ENCODE assay signal across 2 cellular contexts in genomic region chr6:166647896-166648295, GRCh38.
TF ChIP-seq lines count a peak whose summit lies in the region.

No MANE protein-coding gene starts in this region.

TF ChIP-seq in GM12878, 131 proteins besides CTCF, POLR2A, EP300 and RAD21:
- TF ChIP-seq BCL3 (IDR thresholded peaks at IDR 0.05; ENCODE audit: borderline replicate concordance, insufficient read depth, low read depth, low read length, poor library complexity, severe bottlenecking), result peak; percentile 93
- TF ChIP-seq E2F8 (IDR thresholded peaks at IDR 0.05; ENCODE audit: low read depth, partially characterized antibody), result no peak
- peak; percentile 17; the same call in 1 of the 2 replicates for TF ChIP-seq NFIC (IDR thresholded peaks at IDR 0.05; ENCODE audit: low read depth, low read length)

TF ChIP-seq in HepG2, 621 proteins besides CTCF, POLR2A, EP300 and RAD21 (continues in another document):
- TF ChIP-seq TOPORS (CRISPR knock-in tag; IDR thresholded peaks at IDR 0.05) (no peak), ZKSCAN5 (CRISPR knock-in tag; IDR thresholded peaks at IDR 0.05) (no peak), ZSCAN31 (CRISPR knock-in tag; IDR thresholded peaks at IDR 0.05; ENCODE audit: low read depth) (no peak), ZNF674 (CRISPR knock-in tag; IDR thresholded peaks at IDR 0.05; ENCODE audit: low read depth) (no peak), NR2C2 (CRISPR knock-in tag; IDR thresholded peaks at IDR 0.05; ENCODE audit: borderline replicate concordance) (no peak), ZNF724P (CRISPR knock-in tag; IDR thresholded peaks at IDR 0.05; ENCODE audit: borderline replicate concordance) (no peak), MIER3 (CRISPR knock-in tag; IDR thresholded peaks at IDR 0.05; ENCODE audit: borderline replicate concordance) (no peak), SPEN (CRISPR knock-in tag; IDR thresholded peaks at IDR 0.05; ENCODE audit: low read depth) (no peak), ZBTB46 (CRISPR knock-in tag; IDR thresholded peaks at IDR 0.05; ENCODE audit: borderline replicate concordance) (no peak), SOX6 (IDR thresholded peaks at IDR 0.05) (peak; percentile 25; the same call in 1 of the 2 replicates), SOX6 (CRISPR knock-in tag; IDR thresholded peaks at IDR 0.05) (no peak), CENPT (CRISPR knock-in tag; IDR thresholded peaks at IDR 0.05; ENCODE audit: low read depth) (0 out of 2 replicates have a peak, but pooled peaks have one; percentile 48), ZNF12 (CRISPR knock-in tag; IDR thresholded peaks at IDR 0.05) (no peak), ZNF747 (CRISPR knock-in tag; IDR thresholded peaks at IDR 0.05; ENCODE audit: borderline replicate concordance) (no peak), FOXP1 (IDR thresholded peaks at IDR 0.05) (peak; percentile 71), FOXP1 (CRISPR knock-in tag; IDR thresholded peaks at IDR 0.05) (no peak), UBTF (CRISPR knock-in tag; IDR thresholded peaks at IDR 0.05) (no peak), RBM22 (optimal IDR thresholded peaks at IDR 0.05; ENCODE audit: low read length) (no peak), SP1 (IDR thresholded peaks at IDR 0.05) (0 out of 2 replicates have a peak, but pooled peaks have one; percentile 26), SP1 (CRISPR knock-in tag; IDR thresholded peaks at IDR 0.05) (no peak), ZFP62 (CRISPR knock-in tag; IDR thresholded peaks at IDR 0.05) (no peak), YY1 (IDR thresholded peaks at IDR 0.05; ENCODE audit: insufficient read depth, insufficient replicate concordance, low read depth, low read length) (no peak), ZFP90 (CRISPR knock-in tag; IDR thresholded peaks at IDR 0.05; ENCODE audit: borderline replicate concordance) (no peak), RXRA (CRISPR knock-in tag; IDR thresholded peaks at IDR 0.05) (no peak), CERS6 (CRISPR knock-in tag; IDR thresholded peaks at IDR 0.05) (no peak), IRF9 (CRISPR knock-in tag; IDR thresholded peaks at IDR 0.05; ENCODE audit: borderline replicate concordance) (0 out of 2 replicates have a peak, but pooled peaks have one; percentile 31), TCF7 (IDR thresholded peaks at IDR 0.05; ENCODE audit: low read depth) (no peak), ZNF589 (CRISPR knock-in tag; conservative IDR thresholded peaks at IDR 0.05) (0 out of 2 replicates have a peak, but pooled peaks have one; percentile 34), ZNF235 (CRISPR knock-in tag; IDR thresholded peaks at IDR 0.05; ENCODE audit: borderline replicate concordance) (no peak), EZH2 (conservative IDR thresholded peaks at IDR 0.05; ENCODE audit: low read depth, low read length) (no peak), ZNF207 (IDR thresholded peaks at IDR 0.05; ENCODE audit: borderline replicate concordance) (peak; percentile 65; the same call in 1 of the 2 replicates), HMGXB4 (CRISPR knock-in tag; IDR thresholded peaks at IDR 0.05; ENCODE audit: borderline replicate concordance in 1 of 2, low read depth in 1 of 2) (no peak), ZUFSP (CRISPR knock-in tag; IDR thresholded peaks at IDR 0.05; ENCODE audit: borderline replicate concordance) (no peak), SOX13 (IDR thresholded peaks at IDR 0.05) (no peak), SOX13 (CRISPR knock-in tag; conservative IDR thresholded peaks at IDR 0.05 in 1 of 2, IDR thresholded peaks at IDR 0.05 in 1 of 2) (no peak), RAD51 (IDR thresholded peaks at IDR 0.05; ENCODE audit: borderline replicate concordance) (0 out of 2 replicates have a peak, but pooled peaks have one; percentile 15), SMC3 (IDR thresholded peaks at IDR 0.05; ENCODE audit: low read length) (no peak), PITX1 (CRISPR knock-in tag; IDR thresholded peaks at IDR 0.05) (no peak), LCORL (IDR thresholded peaks at IDR 0.05) (peak; percentile 20; the same call in 1 of the 2 replicates), LCORL (CRISPR knock-in tag; IDR thresholded peaks at IDR 0.05) (no peak), ZNF644 (CRISPR knock-in tag; IDR thresholded peaks at IDR 0.05; ENCODE audit: low read depth) (no peak), HNRNPLL (IDR thresholded peaks at IDR 0.05; ENCODE audit: low read depth, low read length, poor library complexity, severe bottlenecking) (no peak), HMG20B (CRISPR knock-in tag; conservative IDR thresholded peaks at IDR 0.05) (no peak), MAFK (conservative IDR thresholded peaks at IDR 0.05 in 1 of 2, IDR thresholded peaks at IDR 0.05 in 1 of 2; ENCODE audit: low read length in 2 of 2) (no peak), TFDP2 (CRISPR knock-in tag; IDR thresholded peaks at IDR 0.05) (no peak), NRL (CRISPR knock-in tag; IDR thresholded peaks at IDR 0.05; ENCODE audit: borderline replicate concordance) (no peak), GATA4 (IDR thresholded peaks at IDR 0.05; ENCODE audit: borderline replicate concordance, low read depth) (no peak), FOXA1 (IDR thresholded peaks at IDR 0.05) (no peak; the same call in 1 of the 2 replicates), FOXA1 (CRISPR knock-in tag; IDR thresholded peaks at IDR 0.05) (no peak), ZNF670 (CRISPR knock-in tag; IDR thresholded peaks at IDR 0.05; ENCODE audit: borderline replicate concordance) (no peak), GABPA (IDR thresholded peaks at IDR 0.05; ENCODE audit: low read depth, low read length) (no peak), GABPA (CRISPR knock-in tag; IDR thresholded peaks at IDR 0.05; ENCODE audit: low read depth) (no peak), RFX1 (IDR thresholded peaks at IDR 0.05) (no peak), ZNF180 (CRISPR knock-in tag; IDR thresholded peaks at IDR 0.05; ENCODE audit: borderline replicate concordance, low read depth) (no peak), FOXK2 (IDR thresholded peaks at IDR 0.05) (peak; percentile 32; the same call in 1 of the 2 replicates), RERE (CRISPR knock-in tag; IDR thresholded peaks at IDR 0.05; ENCODE audit: low read depth) (no peak), CBFB (CRISPR knock-in tag; IDR thresholded peaks at IDR 0.05) (no peak)
